ENCODE assay signal across 8 cellular contexts in the genomic region with DNA sequence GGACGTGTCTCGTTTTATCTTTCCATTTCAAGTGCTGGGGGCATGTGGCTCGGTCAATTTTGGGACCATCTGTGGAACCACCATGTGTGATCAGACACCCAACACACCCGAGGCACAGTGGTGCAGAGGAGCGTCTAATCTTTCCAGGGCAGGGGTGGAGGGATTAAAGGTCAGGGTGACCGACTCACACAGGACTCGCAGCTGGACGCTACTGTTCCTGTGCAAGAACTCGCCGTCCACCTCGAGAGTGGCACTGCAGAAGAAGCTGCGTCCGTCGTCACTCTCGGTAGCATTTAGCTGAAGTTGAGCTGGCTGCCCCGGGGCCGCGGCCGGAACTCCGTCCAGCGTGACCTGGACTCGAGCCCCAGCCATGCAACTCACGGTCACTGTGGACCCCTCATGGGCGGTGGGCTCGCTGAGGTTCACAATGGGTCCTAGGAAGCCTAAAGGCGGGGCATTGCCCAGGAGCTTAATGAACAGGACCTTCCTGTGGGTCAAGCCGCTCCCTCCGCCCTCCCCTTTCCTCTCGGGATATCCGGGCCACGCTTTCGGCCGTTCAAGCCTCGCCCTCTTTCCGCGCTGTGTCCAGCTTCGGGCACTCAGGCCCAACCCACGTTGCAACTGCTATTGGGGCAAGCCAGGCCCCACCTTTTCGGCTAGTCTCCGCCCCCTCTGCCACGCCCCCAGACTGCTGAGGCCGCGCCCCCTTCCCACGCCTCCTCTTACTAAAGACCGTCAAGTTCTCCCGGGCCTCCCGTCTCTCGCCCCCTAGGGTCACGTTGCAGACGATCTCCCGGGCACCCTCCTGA. TPM values are rescaled to one million over a fixed set of nuclear protein-coding genes. Genes with fewer than 3 reads are reported as not detected.
A peak's percentile ranks its signal among the peaks of the same experiment; 100 is the strongest.
DNase-seq lines count a peak whose midpoint lies in the region; TF ChIP-seq lines count a peak whose summit lies in the region.

No MANE protein-coding gene starts in this region.

- WGBS in lower leg skin, 2 donors = 10 to 33% methylated on average over 38 to 42 of the region's 51 CpGs

- H3K27me3 ChIP-seq in effector memory CD4-positive, alpha-beta T cell (replicated peaks; ENCODE audit: control insufficient read depth, insufficient read depth, low read length, poor library complexity, severe bottlenecking) = no peaks in the 10 kb centered on the region

- H3K27ac ChIP-seq in VCaP = peak overlapping the region; percentile 77
- H3K27ac ChIP-seq in effector memory CD4-positive, alpha-beta T cell (ENCODE audit: insufficient read depth, low read length, poor library complexity, severe bottlenecking) = no peak overlapping the region

- TF ChIP-seq CTCF in VCaP (conservative IDR thresholded peaks at IDR 0.05) (no peak), lower leg skin (IDR thresholded peaks at IDR 0.05) (no peak)

- no peaks in the 10 kb centered on the region for H3K9me3 ChIP-seq in effector memory CD4-positive, alpha-beta T cell (ENCODE audit: control insufficient read depth, low read length)

- intact Hi-C loops in lower leg skin (cut with DNase I; ENCODE audit: low total_unique reads) = loop anchor here (5.0 kb wide), 1 partner anchor 1887 kb away; no protein-coding TSS in a partner anchor

- DNase-seq in G401 (ENCODE audit: low spot score) = peak; percentile 72
- peak; percentile 3 for DNase-seq in NCI-H1694 treated with DMSO at 0.1 percent for 48 hours (lab: John Stamatoyannopoulos, UW)
- peak in 1 of 3 donors; percentile 17 for DNase-seq in effector memory CD4-positive, alpha-beta T cell
- DNase-seq in lower leg skin (ENCODE audit: low spot score in 2 of 2) = peak; percentile 90 to 99
- peak; percentile 48 to 66 for DNase-seq in stimulated activated CD4-positive, alpha-beta T cell treated with anti-CD3 and anti-CD28 coated beads, Interleukin-2, amount 100 ng/mL, for 48 hours
- DNase-seq in cerebellar nuclear complex (lab: John Stamatoyannopoulos, UW) = no peak
- DNase-seq in DMS79 treated with DMSO at 0.1 percent for 48 hours (lab: John Stamatoyannopoulos, UW) = no peak

- peak overlapping the region; percentile 87 for H3K4me3 ChIP-seq in effector memory CD4-positive, alpha-beta T cell (ENCODE audit: insufficient read depth, low read depth, low read length, poor library complexity, severe bottlenecking)
- peak overlapping the region; percentile 21 for H3K4me3 ChIP-seq in lower leg skin (ENCODE audit: low read depth, poor library complexity, severe bottlenecking)

- H3K36me3 ChIP-seq in effector memory CD4-positive, alpha-beta T cell (ENCODE audit: control insufficient read depth, insufficient read depth, low read length) = peaks cover 32% of the 10 kb centered on the region

- H3K4me1 ChIP-seq in effector memory CD4-positive, alpha-beta T cell (ENCODE audit: control insufficient read depth, insufficient read depth, low read length, poor library complexity, severe bottlenecking) = peaks cover 33% of the 10 kb centered on the region

- in situ Hi-C loops in G401 (cut with HindIII; ENCODE audit: low sequenced_read_pairs) = no loop called here

- TF ChIP-seq POLR2A in lower leg skin (IDR thresholded peaks at IDR 0.05) = no peak

RNA-seq across cellular contexts. Expression of a gene that starts 1.2 kb away (rescaled TPM):
- total RNA-seq in G401 (2014; rRNA removed; shearing (Covaris generic)) = 21.8 and 22.7 TPM in 2 replicates
- 10 to 100 TPM; 14.2 to 22.5 (median 19.2) TPM for total RNA-seq in lower leg skin

RNA-seq across cellular contexts. Expression of a gene that starts 4.9 kb away (rescaled TPM):
- total RNA-seq in G401 (2014; rRNA removed; shearing (Covaris generic)) = 21.8 and 23.8 TPM in 2 replicates
- 10 to 100 TPM in 1 of 4 donors, 1 to 10 TPM in 3; 3.8 to 10.2 (median 5.1) TPM for total RNA-seq in lower leg skin

RNA-seq across cellular contexts. Expression of a gene that starts 18.7 kb away (rescaled TPM):
- total RNA-seq in G401 (2014; rRNA removed; shearing (Covaris generic)) = 25.2 and 26.2 TPM in 2 replicates
- total RNA-seq in lower leg skin = 10 to 100 TPM; 10.3 to 20.7 (median 18.2) TPM

RNA-seq across cellular contexts. Expression of a gene that starts 24.9 kb away (rescaled TPM):
- total RNA-seq in G401 (2014; rRNA removed; shearing (Covaris generic)) = 0.55 and 1.6 TPM in 2 replicates
- total RNA-seq in lower leg skin = 1 to 10 TPM in 3 of 4 donors, not detected in 1; 2.2 to 3.8 (median 2.8) TPM

RNA-seq across cellular contexts. Expression of a gene that starts 44.8 kb away (rescaled TPM):
- 13.2 and 14.8 TPM in 2 replicates for total RNA-seq in G401 (2014; rRNA removed; shearing (Covaris generic))
- under 1 TPM in 2 of 4 donors, not detected in 2; 0.13 to 0.20 TPM for total RNA-seq in lower leg skin

Comparison
In these comparisons a context has a peak if more than half of its experiments do, and no peak if none do; other contexts are left out.
1. DNase-seq: peak in G401 (single experiment), NCI-H1694 treated with DMSO at 0.1 percent for 48 hours (single experiment), lower leg skin (2 of 2) and stimulated activated CD4-positive, alpha-beta T cell treated with anti-CD3 and anti-CD28 coated beads, Interleukin-2, amount 100 ng/mL, for 48 hours (2 of 2); none in cerebellar nuclear complex (0 of 2) and DMS79 treated with DMSO at 0.1 percent for 48 hours (single experiment).